ENCODE assay signal across 28 cellular contexts in the genomic region with DNA sequence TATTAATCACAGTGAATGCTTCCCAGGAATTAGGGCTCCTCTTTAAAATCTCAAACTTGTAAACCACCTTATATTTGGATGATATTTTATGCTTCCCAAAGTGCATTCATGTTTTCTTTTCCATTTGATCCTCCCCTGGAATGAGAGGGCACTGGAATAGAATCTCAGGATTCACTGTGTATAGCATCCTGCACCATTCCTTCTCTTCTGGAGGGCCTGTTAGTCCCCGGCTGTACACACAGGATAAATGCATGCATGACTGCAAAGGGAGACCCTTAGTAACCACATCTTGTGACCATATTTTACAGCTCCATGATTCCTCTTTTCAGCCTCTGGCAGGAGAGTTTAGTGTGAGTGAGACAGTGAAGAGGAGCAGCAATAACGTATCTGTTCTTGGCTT. TPM values are rescaled to one million over a fixed set of nuclear protein-coding genes. Genes with fewer than 3 reads are reported as not detected.
DNase-seq lines count a peak whose midpoint lies in the region; ATAC-seq and TF ChIP-seq lines count a peak whose summit lies in the region.
"Had no signal": no experiment of that assay in that cellular context is flagged by ENCODE, and none has a peak within 500 bp of the region (broad histone marks: within the 10 kb centered on the region; RNA-seq: fewer than 3 reads in every experiment).

No MANE protein-coding gene starts in this region.

- H3K27ac Mint-ChIP-seq in progenitor cell of endocrine pancreas = peak overlapping the region; percentile 17
- H3K27ac Mint-ChIP-seq: activated CD4-positive, alpha-beta memory T cell treated with anti-CD3 and anti-CD28 coated beads, Interleukin-2, amount 10 ng/mL, durations not matched to agents 7 days and 5 days; activated naive CD4-positive, alpha-beta T cell treated with anti-CD3 and anti-CD28 coated beads, Interleukin-2, amount 10 ng/mL, durations not matched to agents 7 days and 5 days; IgD-negative memory B cell; natural killer cell; T-cell had no signal

- no peaks in the 10 kb centered on the region for H3K9me3 Mint-ChIP-seq in progenitor cell of endocrine pancreas (ENCODE audit: low read depth)
- H3K9me3 Mint-ChIP-seq: activated CD4-positive, alpha-beta memory T cell treated with anti-CD3 and anti-CD28 coated beads, Interleukin-2, amount 10 ng/mL, durations not matched to agents 7 days and 5 days; activated naive CD4-positive, alpha-beta T cell treated with anti-CD3 and anti-CD28 coated beads, Interleukin-2, amount 10 ng/mL, durations not matched to agents 7 days and 5 days; natural killer cell; T-cell had no signal

- peak overlapping the region; percentile 95 for H3K27ac ChIP-seq in left ventricle myocardium inferior (replicated peaks)
- peak overlapping the region; percentile 62 for H3K27ac ChIP-seq in right cardiac atrium (ENCODE audit: low read length)
- H3K27ac ChIP-seq: breast epithelium, colonic mucosa, Peyer's patch, tibial artery had no signal

- DNase-seq in left ventricle myocardium inferior (no peak), left ventricle myocardium superior (no peak), right cardiac atrium (no peak), progenitor cell of endocrine pancreas (ENCODE audit: low spot score, unreplicated experiment) (no peak), GM13976 (ENCODE audit: low spot score) (no peak), cerebellar nuclear complex (lab: John Stamatoyannopoulos, UW) (no peak)
- DNase-seq: ACHN; activated CD4-positive, alpha-beta memory T cell treated with anti-CD3 and anti-CD28 coated beads, Interleukin-2, amount 10 ng/mL, durations not matched to agents 7 days and 5 days; activated CD8-positive, alpha-beta memory T cell treated with anti-CD3 and anti-CD28 coated beads, Interleukin-2, amount 50 U/mL, for 48 hours; activated naive CD4-positive, alpha-beta T cell treated with anti-CD3 and anti-CD28 coated beads, Interleukin-2, amount 10 ng/mL, durations not matched to agents 7 days and 5 days; BE2C; colonic mucosa; effector memory CD4-positive, alpha-beta T cell; erythroblast; H9; natural killer cell; NCI-H1092; NCI-H1930; NCI-H2227 treated with DMSO at 0.1 percent for 48 hours; ovary; Peyer's patch; stimulated activated naive CD8-positive, alpha-beta T cell treated with anti-CD3 and anti-CD28 coated beads, Interleukin-15, Interleukin-2, amounts not matched to agents 100 U/mL and 50 U/mL, for 24 hours; T-cell; tibial artery had no signal

- H3K36me3 ChIP-seq in left ventricle myocardium inferior = no peaks in the 10 kb centered on the region
- H3K36me3 ChIP-seq: breast epithelium, colonic mucosa, ovary, Peyer's patch, tibial artery had no signal

- H3K4me1 ChIP-seq in left ventricle myocardium inferior (peaks cover 58% of the 10 kb centered on the region), right cardiac atrium (ENCODE audit: control insufficient read depth, insufficient read depth, low read length) (peaks cover 2% of the 10 kb centered on the region)
- H3K4me1 ChIP-seq: breast epithelium, colonic mucosa, Peyer's patch, tibial artery had no signal

- H3K4me1 Mint-ChIP-seq in progenitor cell of endocrine pancreas (ENCODE audit: low read depth) = peaks cover 43% of the 10 kb centered on the region
- H3K4me1 Mint-ChIP-seq: activated CD4-positive, alpha-beta memory T cell treated with anti-CD3 and anti-CD28 coated beads, Interleukin-2, amount 10 ng/mL, durations not matched to agents 7 days and 5 days; activated naive CD4-positive, alpha-beta T cell treated with anti-CD3 and anti-CD28 coated beads, Interleukin-2, amount 10 ng/mL, durations not matched to agents 7 days and 5 days; IgD-negative memory B cell; natural killer cell; T-cell had no signal

- peaks cover 26% of the 10 kb centered on the region for H3K36me3 Mint-ChIP-seq in progenitor cell of endocrine pancreas (ENCODE audit: insufficient read depth)
- H3K36me3 Mint-ChIP-seq: activated naive CD4-positive, alpha-beta T cell treated with anti-CD3 and anti-CD28 coated beads, Interleukin-2, amount 10 ng/mL, durations not matched to agents 7 days and 5 days; natural killer cell; T-cell had no signal

- H3K27me3 ChIP-seq in left ventricle myocardium inferior (ENCODE audit: low read depth) (no peaks in the 10 kb centered on the region), right cardiac atrium (ENCODE audit: control insufficient read depth, insufficient read depth) (no peaks in the 10 kb centered on the region)
- H3K27me3 ChIP-seq: BE2C, breast epithelium, colonic mucosa, ovary, Peyer's patch, tibial artery had no signal

- H3K9me3 ChIP-seq in left ventricle myocardium inferior (replicated peaks) (no peaks in the 10 kb centered on the region), right cardiac atrium (ENCODE audit: control insufficient read depth, low read length) (no peaks in the 10 kb centered on the region)
- H3K9me3 ChIP-seq: BE2C, breast epithelium, colonic mucosa, ovary, Peyer's patch, tibial artery had no signal

- 48% methylated on average over 2 of the region's 2 CpGs for WGBS in right cardiac atrium

- no peaks in the 10 kb centered on the region for H3K27me3 Mint-ChIP-seq in progenitor cell of endocrine pancreas
- H3K27me3 Mint-ChIP-seq: IgD-negative memory B cell had no signal

- TF ChIP-seq CTCF in left ventricle myocardium inferior (IDR thresholded peaks at IDR 0.05; ENCODE audit: borderline replicate concordance) (no peak), progenitor cell of endocrine pancreas (IDR thresholded peaks at IDR 0.05; ENCODE audit: unreplicated experiment) (no peak), GM13976 (IDR thresholded peaks at IDR 0.05; ENCODE audit: borderline replicate concordance, control extremely low read depth, extremely low read depth, insufficient read depth, missing control alignments) (no peak)

- intact Hi-C loops in left ventricle myocardium inferior (cut with micrococcal nuclease) (no loop called here), left ventricle myocardium superior (cut with micrococcal nuclease) (no loop called here), right cardiac atrium (cut with DNase I) (no loop called here)

- no peak overlapping the region for H3K4me3 Mint-ChIP-seq in progenitor cell of endocrine pancreas (ENCODE audit: low read depth)
- H3K4me3 Mint-ChIP-seq: activated CD4-positive, alpha-beta memory T cell treated with anti-CD3 and anti-CD28 coated beads, Interleukin-2, amount 10 ng/mL, durations not matched to agents 7 days and 5 days; activated naive CD4-positive, alpha-beta T cell treated with anti-CD3 and anti-CD28 coated beads, Interleukin-2, amount 10 ng/mL, durations not matched to agents 7 days and 5 days; H9; IgD-negative memory B cell; natural killer cell; T-cell had no signal

- H3K4me3 ChIP-seq in left ventricle myocardium inferior = no peak overlapping the region
- no peak overlapping the region for H3K4me3 ChIP-seq in right cardiac atrium (ENCODE audit: low read length)
- H3K4me3 ChIP-seq: breast epithelium, colonic mucosa, ovary, Peyer's patch, tibial artery had no signal

- in situ Hi-C loops in GM13976 (cut with MboI; ENCODE audit: low sequenced_read_pairs, unreplicated experiment) = loop anchor here (10.0 kb wide), 1 partner anchor 64 kb away; no protein-coding TSS in a partner anchor

- ATAC-seq in left ventricle myocardium superior (no peak), right cardiac atrium (no peak), GM19395 (IDR thresholded peaks at IDR 0.05; ENCODE audit: unreplicated experiment) (no peak)
- ATAC-seq: activated CD4-positive, CD25-positive, alpha-beta regulatory T cell treated with anti-CD3 and anti-CD28 coated beads, Interleukin-2, amount 50 U/mL, for 24 hours; natural killer cell; stimulated activated naive CD8-positive, alpha-beta T cell treated with anti-CD3 and anti-CD28 coated beads, Interleukin-15, Interleukin-2, amounts not matched to agents 100 U/mL and 50 U/mL, for 24 hours; T-cell had no signal

RNA-seq across cellular contexts. Expression of gene PROX1, which starts 40.8 kb away (rescaled TPM):
- total RNA-seq in left ventricle myocardium inferior = 80.6 TPM
- total RNA-seq in left ventricle myocardium superior = 95.0 TPM
- total RNA-seq in right cardiac atrium = 10 to 100 TPM; 63.6 to 98.8 (median 86.5) TPM
- polyA plus RNA-seq in right cardiac atrium = 14.6 TPM
- 63.2 and 73.9 TPM in 2 replicates for total RNA-seq in progenitor cell of endocrine pancreas
- total RNA-seq: natural killer cell had no signal
